Comparison of ENCODE assay signal across 13 cellular contexts in genomic region chr10:110455440-110455839, GRCh38. TPM values are rescaled to one million over a fixed set of nuclear protein-coding genes. Genes with fewer than 3 reads are reported as not detected.
DNase-seq lines count a peak whose midpoint lies in the region; ATAC-seq and TF ChIP-seq lines count a peak whose summit lies in the region.
"Had no signal": no experiment of that assay in that cellular context is flagged by ENCODE, and none has a peak within 500 bp of the region (broad histone marks: within the 10 kb centered on the region; RNA-seq: fewer than 3 reads in every experiment).

No MANE protein-coding gene starts in this region.

- H3K4me1 Mint-ChIP-seq in T-helper 1 cell treated with Interleukin-12 subunit alpha and Interleukin-12 subunit beta and Interleukin-4 antibody, amounts not matched to agents 30 μg/mL and 1 μg/mL, for 36 hours (ENCODE audit: low read depth) = peaks cover 34% of the 10 kb centered on the region
- peaks cover 38 to 41% of the 10 kb centered on the region in 2 donors for H3K4me1 Mint-ChIP-seq in effector memory CD8-positive, alpha-beta T cell (ENCODE audit: low read depth in 2 of 2)
- H3K4me1 Mint-ChIP-seq in stimulated activated naive B cell treated with anti-CD40 and anti-IgM and Interleukin-4, amounts not matched to agents 10 μg/mL and 1 μg/mL and 100 μg/mL, for 72 hours = peaks cover 49 to 56% of the 10 kb centered on the region in 2 donors

- H3K36me3 ChIP-seq in BE2C = no peaks in the 10 kb centered on the region

- no peaks in the 10 kb centered on the region for H3K9me3 Mint-ChIP-seq in T-helper 1 cell treated with Interleukin-12 subunit alpha and Interleukin-12 subunit beta and Interleukin-4 antibody, amounts not matched to agents 30 μg/mL and 1 μg/mL, for 36 hours
- H3K9me3 Mint-ChIP-seq in effector memory CD8-positive, alpha-beta T cell = no peaks in the 10 kb centered on the region
- H3K9me3 Mint-ChIP-seq in stimulated activated naive B cell treated with anti-CD40 and anti-IgM and Interleukin-4, amounts not matched to agents 10 μg/mL and 1 μg/mL and 100 μg/mL, for 72 hours = no peaks in the 10 kb centered on the region

- H3K4me3 Mint-ChIP-seq in T-helper 1 cell treated with Interleukin-12 subunit alpha and Interleukin-12 subunit beta and Interleukin-4 antibody, amounts not matched to agents 30 μg/mL and 1 μg/mL, for 36 hours = peak overlapping the region; percentile 18
- peak overlapping the region; percentile 15 to 38 for H3K4me3 Mint-ChIP-seq in effector memory CD8-positive, alpha-beta T cell
- peak overlapping the region; percentile 2 to 11 for H3K4me3 Mint-ChIP-seq in stimulated activated naive B cell treated with anti-CD40 and anti-IgM and Interleukin-4, amounts not matched to agents 10 μg/mL and 1 μg/mL and 100 μg/mL, for 72 hours

- H3K4me3 ChIP-seq in BE2C (ENCODE audit: low read depth, low read length) = no peak overlapping the region

- ATAC-seq in effector memory CD8-positive, alpha-beta T cell (replicated peaks) = peak; percentile 47
- peak; percentile 22 to 30 for ATAC-seq in stimulated activated naive B cell treated with anti-CD40 and anti-IgM and Interleukin-4, amounts not matched to agents 10 μg/mL and 1 μg/mL and 100 μg/mL, for 72 hours (replicated peaks)
- no peak for ATAC-seq in HG03520 (IDR thresholded peaks at IDR 0.05; ENCODE audit: unreplicated experiment)
- ATAC-seq: Right ventricle myocardium inferior had no signal

- H3K36me3 Mint-ChIP-seq in T-helper 1 cell treated with Interleukin-12 subunit alpha and Interleukin-12 subunit beta and Interleukin-4 antibody, amounts not matched to agents 30 μg/mL and 1 μg/mL, for 36 hours (ENCODE audit: low read depth) = peaks cover 1% of the 10 kb centered on the region
- H3K36me3 Mint-ChIP-seq in effector memory CD8-positive, alpha-beta T cell (ENCODE audit: insufficient read depth) = peaks cover 6% of the 10 kb centered on the region
- H3K36me3 Mint-ChIP-seq in stimulated activated naive B cell treated with anti-CD40 and anti-IgM and Interleukin-4, amounts not matched to agents 10 μg/mL and 1 μg/mL and 100 μg/mL, for 72 hours = no peaks in the 10 kb centered on the region

- H3K27me3 ChIP-seq in BE2C = no peaks in the 10 kb centered on the region

- TF ChIP-seq CTCF in BE2C (IDR thresholded peaks at IDR 0.05; ENCODE audit: low read depth, low read length) = no peak

- DNase-seq in activated T-cell treated with anti-CD3 and anti-CD28 coated beads for 24 hours (ENCODE audit: low read depth) = peak; percentile 13
- no peak for DNase-seq in activated T-cell treated with anti-CD3 and anti-CD28 coated beads, Interleukin-2, amount 50 U/mL, for 1 hour
- no peak for DNase-seq in effector memory CD8-positive, alpha-beta T cell
- no peak for DNase-seq in stimulated activated naive B cell treated with anti-CD40 and anti-IgM and Interleukin-4, amounts not matched to agents 10 μg/mL and 1 μg/mL and 100 μg/mL, for 72 hours
- DNase-seq in BE2C = no peak
- DNase-seq in NCI-H226 = no peak
- DNase-seq: central memory CD4-positive, alpha-beta T cell; left colon; NCI-H1930; posterior cingulate gyrus had no signal

- peak overlapping the region; percentile 5 for H3K27ac Mint-ChIP-seq in T-helper 1 cell treated with Interleukin-12 subunit alpha and Interleukin-12 subunit beta and Interleukin-4 antibody, amounts not matched to agents 30 μg/mL and 1 μg/mL, for 36 hours
- peak overlapping the region; percentile 11 to 15 for H3K27ac Mint-ChIP-seq in effector memory CD8-positive, alpha-beta T cell
- H3K27ac Mint-ChIP-seq in stimulated activated naive B cell treated with anti-CD40 and anti-IgM and Interleukin-4, amounts not matched to agents 10 μg/mL and 1 μg/mL and 100 μg/mL, for 72 hours = no peak overlapping the region

- peaks cover 9% of the 10 kb centered on the region; the same call in 1 of the 2 replicates for H3K4me1 ChIP-seq in BE2C

- H3K9me3 ChIP-seq in BE2C = no peaks in the 10 kb centered on the region

- peaks cover 8% of the 10 kb centered on the region for H3K27me3 Mint-ChIP-seq in T-helper 1 cell treated with Interleukin-12 subunit alpha and Interleukin-12 subunit beta and Interleukin-4 antibody, amounts not matched to agents 30 μg/mL and 1 μg/mL, for 36 hours (ENCODE audit: low read depth)
- peaks cover 0 to 6% of the 10 kb centered on the region in 2 donors for H3K27me3 Mint-ChIP-seq in effector memory CD8-positive, alpha-beta T cell
- no peaks in the 10 kb centered on the region for H3K27me3 Mint-ChIP-seq in stimulated activated naive B cell treated with anti-CD40 and anti-IgM and Interleukin-4, amounts not matched to agents 10 μg/mL and 1 μg/mL and 100 μg/mL, for 72 hours

RNA-seq across cellular contexts. Expression of gene DUSP5, which starts 42.3 kb away (rescaled TPM):
- 7.1 TPM for polyA plus RNA-seq in BE2C (2012; ENCODE audit: insufficient read depth, insufficient read length, low read depth)
